ENCODE assay signal across 17 cellular contexts in genomic region chr2:105806994-105807393, GRCh38.
A peak's percentile ranks its signal among the peaks of the same experiment; 100 is the strongest.
DNase-seq lines count a peak whose midpoint lies in the region; ATAC-seq and TF ChIP-seq lines count a peak whose summit lies in the region.
"Had no signal": no experiment of that assay in that cellular context is flagged by ENCODE, and none has a peak within 500 bp of the region (broad histone marks: within the 10 kb centered on the region; RNA-seq: fewer than 3 reads in every experiment).

No MANE protein-coding gene starts in this region.

- peak in 1 of 2 donors; percentile 24 for ATAC-seq in activated T-cell treated with anti-CD3 and anti-CD28 coated beads, Interleukin-2, amount 50 U/mL, for 72 hours (replicated peaks in 1 of 2)
- no peak for ATAC-seq in HG03039 (IDR thresholded peaks at IDR 0.05; ENCODE audit: unreplicated experiment)
- ATAC-seq: HCT116 had no signal

- H3K27me3 ChIP-seq in breast epithelium (no peaks in the 10 kb centered on the region), neural progenitor cell (no peaks in the 10 kb centered on the region), osteoblast (ENCODE audit: insufficient read depth, low read length) (no peaks in the 10 kb centered on the region), testis (no peaks in the 10 kb centered on the region)
- H3K27me3 ChIP-seq: brain microvascular endothelial cell had no signal

- H3K9ac ChIP-seq in neural progenitor cell, result no peak overlapping the region

- H3K36me3 ChIP-seq in breast epithelium, result no peaks in the 10 kb centered on the region
- H3K36me3 ChIP-seq in neural progenitor cell, result no peaks in the 10 kb centered on the region
- H3K36me3 ChIP-seq in osteoblast (ENCODE audit: insufficient read depth, low read length), result no peaks in the 10 kb centered on the region
- no peaks in the 10 kb centered on the region for H3K36me3 ChIP-seq in testis (ENCODE audit: low read depth, missing control alignments)
- H3K36me3 ChIP-seq: brain microvascular endothelial cell, thoracic aorta had no signal

- H3K27ac ChIP-seq in breast epithelium, result no peak overlapping the region
- no peak overlapping the region for H3K27ac ChIP-seq in neural progenitor cell
- H3K27ac ChIP-seq in osteoblast (ENCODE audit: low read depth, low read length), result no peak overlapping the region
- no peak overlapping the region for H3K27ac ChIP-seq in testis
- H3K27ac ChIP-seq: brain microvascular endothelial cell, thoracic aorta had no signal

- peaks cover 97% of the 10 kb centered on the region for H3K79me2 ChIP-seq in neural progenitor cell (ENCODE audit: low read depth)
- peaks cover 65% of the 10 kb centered on the region for H3K79me2 ChIP-seq in osteoblast (ENCODE audit: insufficient read depth, low read length)

- intact Hi-C loops in MCF 10A (cut with micrococcal nuclease), result no loop called here
- intact Hi-C loops in breast epithelium (cut with DNase I; ENCODE audit: low total_unique reads), result no loop called here
- intact Hi-C loops in testis (cut with DNase I; ENCODE audit: low total_unique reads), result no loop called here

- H2AFZ ChIP-seq in neural progenitor cell (replicated peaks), result no peak overlapping the region
- H2AFZ ChIP-seq in osteoblast (ENCODE audit: low read length), result no peak overlapping the region

- no peak overlapping the region for H3K4me3 ChIP-seq in breast epithelium
- H3K4me3 ChIP-seq in neural progenitor cell, result no peak overlapping the region
- H3K4me3 ChIP-seq in osteoblast (ENCODE audit: insufficient read depth, low read length), result no peak overlapping the region
- no peak overlapping the region for H3K4me3 ChIP-seq in testis
- H3K4me3 ChIP-seq: smooth muscle cell, thoracic aorta had no signal

- no peak overlapping the region for H3K4me2 ChIP-seq in neural progenitor cell
- no peak overlapping the region for H3K4me2 ChIP-seq in osteoblast (ENCODE audit: insufficient read depth, low read length)
- H3K4me2 ChIP-seq: smooth muscle cell had no signal

- peak; percentile 26 for DNase-seq in MCF 10A (ENCODE audit: unreplicated experiment)
- no peak for DNase-seq in breast epithelium (ENCODE audit: low spot score in 2 of 2)
- peak; percentile 43 to 68 for DNase-seq in activated T-cell treated with anti-CD3 and anti-CD28 coated beads, Interleukin-2, amount 50 U/mL, for 72 hours
- DNase-seq in neural progenitor cell (ENCODE audit: low spot score), result peak; percentile 23
- no peak for DNase-seq in osteoblast (ENCODE audit: insufficient read length, low spot score, missing footprints)
- no peak for DNase-seq in testis
- DNase-seq: activated gamma-delta T cell treated with Interleukin-2 at 50 U/mL for 16 hours, brain microvascular endothelial cell, DMS 273 treated with DMSO at 0.1 percent for 48 hours, erythroblast, NCI-H1436 had no signal

- TF ChIP-seq CTCF in MCF 10A (IDR thresholded peaks at IDR 0.05; ENCODE audit: unreplicated experiment) (no peak), breast epithelium (IDR thresholded peaks at IDR 0.05) (no peak), neural progenitor cell (IDR thresholded peaks at IDR 0.05) (no peak), osteoblast (IDR thresholded peaks at IDR 0.05; ENCODE audit: extremely low read depth, low read depth, low read length) (no peak), testis (IDR thresholded peaks at IDR 0.05) (no peak)

- TF ChIP-seq POLR2A in breast epithelium (IDR thresholded peaks at IDR 0.05), result no peak
- no peak for TF ChIP-seq POLR2A in testis (IDR thresholded peaks at IDR 0.05)

- H3K9me3 Mint-ChIP-seq in MCF 10A (ENCODE audit: unreplicated experiment) (no peaks in the 10 kb centered on the region), neural progenitor cell (peaks cover 6% of the 10 kb centered on the region)
- H3K9me3 Mint-ChIP-seq in activated T-cell treated with anti-CD3 and anti-CD28 coated beads, Interleukin-2, amount 50 U/mL, for 72 hours, result peaks cover 5 to 6% of the 10 kb centered on the region in 2 donors
- peaks cover 4% of the 10 kb centered on the region for H3K9me3 Mint-ChIP-seq in stimulated activated naive CD8-positive, alpha-beta T cell treated with anti-CD3 and anti-CD28 coated beads, Interleukin-15, Interleukin-2, amounts not matched to agents 100 ng/mL and 50 ng/mL, for 24 hours
- H3K9me3 Mint-ChIP-seq: dendritic cell treated with granulocyte-macrophage colony-stimulating factor and Interleukin-4, amounts not matched to agents 40 ng/mL and 50 ng/mL, for 4 days had no signal

- POLR2A ChIA-PET in MCF 10A (lab: Yijun Ruan, JAX), result no interaction called here

- no peaks in the 10 kb centered on the region for H3F3A ChIP-seq in neural progenitor cell (ENCODE audit: low read depth)

- H3K36me3 Mint-ChIP-seq in MCF 10A (ENCODE audit: insufficient read depth, unreplicated experiment) (peaks cover 5% of the 10 kb centered on the region), neural progenitor cell (peaks cover 16% of the 10 kb centered on the region)
- peaks cover 16 to 46% of the 10 kb centered on the region in 2 donors for H3K36me3 Mint-ChIP-seq in activated T-cell treated with anti-CD3 and anti-CD28 coated beads, Interleukin-2, amount 50 U/mL, for 72 hours (ENCODE audit: insufficient read depth in 2 of 2)
- H3K36me3 Mint-ChIP-seq in stimulated activated naive CD8-positive, alpha-beta T cell treated with anti-CD3 and anti-CD28 coated beads, Interleukin-15, Interleukin-2, amounts not matched to agents 100 ng/mL and 50 ng/mL, for 24 hours (ENCODE audit: low read depth), result peaks cover 51% of the 10 kb centered on the region

- CTCF ChIA-PET in MCF 10A (lab: Yijun Ruan, JAX), result no interaction called here

- H3K27ac Mint-ChIP-seq in MCF 10A (ENCODE audit: low read depth, unreplicated experiment), result no peak overlapping the region
- peak overlapping the region; percentile 93 for H3K27ac Mint-ChIP-seq in activated T-cell treated with anti-CD3 and anti-CD28 coated beads, Interleukin-2, amount 50 U/mL, for 72 hours
- H3K27ac Mint-ChIP-seq in neural progenitor cell, result no peak overlapping the region
- peak overlapping the region; percentile 79 for H3K27ac Mint-ChIP-seq in stimulated activated naive CD8-positive, alpha-beta T cell treated with anti-CD3 and anti-CD28 coated beads, Interleukin-15, Interleukin-2, amounts not matched to agents 100 ng/mL and 50 ng/mL, for 24 hours
- H3K27ac Mint-ChIP-seq: dendritic cell treated with granulocyte-macrophage colony-stimulating factor and Interleukin-4, amounts not matched to agents 40 ng/mL and 50 ng/mL, for 4 days had no signal

- peaks cover 26% of the 10 kb centered on the region for H3K4me1 Mint-ChIP-seq in MCF 10A (ENCODE audit: insufficient read depth, unreplicated experiment)
- peaks cover 100% of the 10 kb centered on the region for H3K4me1 Mint-ChIP-seq in activated T-cell treated with anti-CD3 and anti-CD28 coated beads, Interleukin-2, amount 50 U/mL, for 72 hours (ENCODE audit: low read depth)
- peaks cover 67% of the 10 kb centered on the region for H3K4me1 Mint-ChIP-seq in neural progenitor cell
- peaks cover 98% of the 10 kb centered on the region for H3K4me1 Mint-ChIP-seq in stimulated activated naive CD8-positive, alpha-beta T cell treated with anti-CD3 and anti-CD28 coated beads, Interleukin-15, Interleukin-2, amounts not matched to agents 100 ng/mL and 50 ng/mL, for 24 hours (ENCODE audit: low read depth)

- H3K4me1 ChIP-seq in breast epithelium (peaks cover 0 to 15% of the 10 kb centered on the region in 2 donors), neural progenitor cell (peaks cover 41% of the 10 kb centered on the region), osteoblast (ENCODE audit: insufficient read depth, low read length) (peaks cover 10% of the 10 kb centered on the region), testis (peaks cover 8% of the 10 kb centered on the region)

- H3K27me3 Mint-ChIP-seq in MCF 10A (ENCODE audit: insufficient read depth, unreplicated experiment) (no peaks in the 10 kb centered on the region), neural progenitor cell (ENCODE audit: insufficient read depth, low read depth) (peaks cover 2% of the 10 kb centered on the region)
- H3K27me3 Mint-ChIP-seq in activated T-cell treated with anti-CD3 and anti-CD28 coated beads, Interleukin-2, amount 50 U/mL, for 72 hours (ENCODE audit: low read depth), result no peaks in the 10 kb centered on the region
- no peaks in the 10 kb centered on the region for H3K27me3 Mint-ChIP-seq in stimulated activated naive CD8-positive, alpha-beta T cell treated with anti-CD3 and anti-CD28 coated beads, Interleukin-15, Interleukin-2, amounts not matched to agents 100 ng/mL and 50 ng/mL, for 24 hours
- H3K27me3 Mint-ChIP-seq: dendritic cell treated with granulocyte-macrophage colony-stimulating factor and Interleukin-4, amounts not matched to agents 40 ng/mL and 50 ng/mL, for 4 days had no signal

- 87 to 90% methylated on average over 8 of the region's 8 CpGs for WGBS in testis, 2 donors

- H3K4me3 Mint-ChIP-seq in MCF 10A (ENCODE audit: unreplicated experiment) (no peak overlapping the region), neural progenitor cell (no peak overlapping the region)
- peak overlapping the region; percentile 20 to 76 for H3K4me3 Mint-ChIP-seq in activated T-cell treated with anti-CD3 and anti-CD28 coated beads, Interleukin-2, amount 50 U/mL, for 72 hours
- no peak overlapping the region for H3K4me3 Mint-ChIP-seq in stimulated activated naive CD8-positive, alpha-beta T cell treated with anti-CD3 and anti-CD28 coated beads, Interleukin-15, Interleukin-2, amounts not matched to agents 100 ng/mL and 50 ng/mL, for 24 hours
- H3K4me3 Mint-ChIP-seq: dendritic cell treated with granulocyte-macrophage colony-stimulating factor and Interleukin-4, amounts not matched to agents 40 ng/mL and 50 ng/mL, for 4 days had no signal

- BruUV-seq in MCF 10A (replicated peaks; lab: Mats Ljungman, UMichigan), result no TSS peak

- H4K20me1 ChIP-seq in neural progenitor cell (ENCODE audit: low read depth) (peaks cover 83% of the 10 kb centered on the region), osteoblast (ENCODE audit: insufficient read depth, low read length) (peaks cover 40% of the 10 kb centered on the region)

- H3K9me3 ChIP-seq in breast epithelium (no peaks in the 10 kb centered on the region), neural progenitor cell (ENCODE audit: low read depth) (no peaks in the 10 kb centered on the region), osteoblast (ENCODE audit: low read depth, low read length) (no peaks in the 10 kb centered on the region), testis (no peaks in the 10 kb centered on the region)
- H3K9me3 ChIP-seq: thoracic aorta had no signal

Comparison
In these comparisons a context has a peak if more than half of its experiments do, and no peak if none do; other contexts are left out.
1. DNase-seq: peak in MCF 10A (single experiment), activated T-cell treated with anti-CD3 and anti-CD28 coated beads, Interleukin-2, amount 50 U/mL, for 72 hours (2 of 2) and neural progenitor cell (single experiment); none in breast epithelium (0 of 2), osteoblast (single experiment) and testis (single experiment).
2. H3K27ac Mint-ChIP-seq: peak in activated T-cell treated with anti-CD3 and anti-CD28 coated beads, Interleukin-2, amount 50 U/mL, for 72 hours (single experiment) and stimulated activated naive CD8-positive, alpha-beta T cell treated with anti-CD3 and anti-CD28 coated beads, Interleukin-15, Interleukin-2, amounts not matched to agents 100 ng/mL and 50 ng/mL, for 24 hours (single experiment); none in MCF 10A (single experiment) and neural progenitor cell (single experiment).
3. H3K4me3 Mint-ChIP-seq: peak in activated T-cell treated with anti-CD3 and anti-CD28 coated beads, Interleukin-2, amount 50 U/mL, for 72 hours (2 of 2); none in MCF 10A (single experiment), neural progenitor cell (single experiment) and stimulated activated naive CD8-positive, alpha-beta T cell treated with anti-CD3 and anti-CD28 coated beads, Interleukin-15, Interleukin-2, amounts not matched to agents 100 ng/mL and 50 ng/mL, for 24 hours (single experiment).